15 cellular contexts compared by ENCODE assay signal in genomic region chr7:50733552-50733951, GRCh38. TPM values are rescaled to one million over a fixed set of nuclear protein-coding genes. Genes with fewer than 3 reads are reported as not detected.
A peak's percentile ranks its signal among the peaks of the same experiment; 100 is the strongest.
DNase-seq lines count a peak whose midpoint lies in the region; ATAC-seq, FAIRE-seq and TF ChIP-seq lines count a peak whose summit lies in the region.
"Had no signal": no experiment of that assay in that cellular context is flagged by ENCODE, and none has a peak within 500 bp of the region (broad histone marks: within the 10 kb centered on the region; RNA-seq: fewer than 3 reads in every experiment).

No MANE protein-coding gene starts in this region.

- peaks cover 14% of the 10 kb centered on the region for H3K4me1 Mint-ChIP-seq in activated naive CD4-positive, alpha-beta T cell treated with anti-CD3 and anti-CD28 coated beads, Interleukin-2, amount 10 ng/mL, durations not matched to agents 7 days and 5 days

- peak; percentile 16 to 56 (median 28) for ATAC-seq in right lobe of liver
- no peak for ATAC-seq in HG03442 (IDR thresholded peaks at IDR 0.05; ENCODE audit: unreplicated experiment)
- ATAC-seq: activated T-cell treated with anti-CD3 and anti-CD28 coated beads, Interleukin-2, amount 50 U/mL, for 4 hours had no signal

- peaks cover 4% of the 10 kb centered on the region for H3K27me3 Mint-ChIP-seq in activated naive CD4-positive, alpha-beta T cell treated with anti-CD3 and anti-CD28 coated beads, Interleukin-2, amount 10 ng/mL, durations not matched to agents 7 days and 5 days

- TF ChIP-seq POLR2A in right lobe of liver (IDR thresholded peaks at IDR 0.05), result no peak

- intact Hi-C loops in right lobe of liver (cut with DNase I) (no loop called here), dorsolateral prefrontal cortex (cut with DNase I) (no loop called here)

- CTCF ChIA-PET in activated naive CD4-positive, alpha-beta T cell treated with anti-CD3 and anti-CD28 coated beads, Interleukin-2, amount 10 ng/mL, durations not matched to agents 7 days and 5 days (lab: Charles Lee), result no interaction called here

- H3K36me3 Mint-ChIP-seq in activated naive CD4-positive, alpha-beta T cell treated with anti-CD3 and anti-CD28 coated beads, Interleukin-2, amount 10 ng/mL, durations not matched to agents 7 days and 5 days, result no peaks in the 10 kb centered on the region

- peaks cover 0 to 43% (median 16%) of the 10 kb centered on the region in 4 donors for H3K4me1 ChIP-seq in right lobe of liver

- no peak for TF ChIP-seq CTCF in bronchial epithelial cell (IDR thresholded peaks at IDR 0.05; ENCODE audit: insufficient read depth, low read length, severe bottlenecking)
- no peak for TF ChIP-seq CTCF in right lobe of liver (IDR thresholded peaks at IDR 0.05)
- no peak for TF ChIP-seq CTCF in dorsolateral prefrontal cortex (IDR thresholded peaks at IDR 0.05 in 54 of 56, conservative IDR thresholded peaks at IDR 0.05 in 2 of 56; ENCODE audit: low read depth in 1 of 56, partially characterized antibody in 56 of 56)

- no peaks in the 10 kb centered on the region for H3K9me3 ChIP-seq in right lobe of liver

- H3K27ac ChIP-seq in right lobe of liver (no peak overlapping the region), dorsolateral prefrontal cortex (no peak overlapping the region)
- H3K27ac ChIP-seq: 22Rv1, neural progenitor cell had no signal

- no peak overlapping the region for H3K27ac Mint-ChIP-seq in activated naive CD4-positive, alpha-beta T cell treated with anti-CD3 and anti-CD28 coated beads, Interleukin-2, amount 10 ng/mL, durations not matched to agents 7 days and 5 days
- H3K27ac Mint-ChIP-seq: neural progenitor cell had no signal

- no peaks in the 10 kb centered on the region for H3K27me3 ChIP-seq in bronchial epithelial cell (ENCODE audit: control insufficient read depth, insufficient read depth, low read length)
- H3K27me3 ChIP-seq in right lobe of liver, result no peaks in the 10 kb centered on the region
- H3K27me3 ChIP-seq in dorsolateral prefrontal cortex, result no peaks in the 10 kb centered on the region
- H3K27me3 ChIP-seq: neural progenitor cell had no signal

- FAIRE-seq in bronchial epithelial cell (lab: Jason Lieb, UNC), result no peak

- no peak overlapping the region for H3K4me3 ChIP-seq in bronchial epithelial cell (ENCODE audit: low read depth, low read length)
- no peak overlapping the region for H3K4me3 ChIP-seq in right lobe of liver
- H3K4me3 ChIP-seq in dorsolateral prefrontal cortex, result no peak overlapping the region
- H3K4me3 ChIP-seq: neural progenitor cell had no signal

- WGBS in right lobe of liver (ENCODE audit: insufficient coverage, low coverage, low lambda C conversion rate, missing lambda C conversion rate), result 72% methylated on average over 5 of the region's 5 CpGs

- DNase-seq in SIG-M5 treated with dmso at 0.1 percent for 504 hours (lab: John Stamatoyannopoulos, UW; ENCODE audit: unreplicated experiment), result peak; percentile 69
- DNase-seq in SIG-M5 (lab: John Stamatoyannopoulos, UW), result no peak
- DNase-seq in bronchial epithelial cell (ENCODE audit: low read depth), result peak; percentile 98
- no peak for DNase-seq in right lobe of liver
- DNase-seq in activated naive CD4-positive, alpha-beta T cell treated with anti-CD3 and anti-CD28 coated beads, Interleukin-2, amount 10 ng/mL, durations not matched to agents 7 days and 5 days, result no peak
- DNase-seq in dorsolateral prefrontal cortex, result no peak
- DNase-seq in activated CD4-positive, CD25-positive, alpha-beta regulatory T cell (lab: John Stamatoyannopoulos, UW), result no peak
- DNase-seq: activated CD4-positive, CD25-positive, alpha-beta regulatory T cell treated with anti-CD3 and anti-CD28 coated beads, Interleukin-2, amount 50 U/mL, for 72 hours; activated T-cell treated with anti-CD3 and anti-CD28 coated beads, Interleukin-2, amount 50 U/mL, for 4 hours; amniotic stem cell; effector CD4-positive, alpha-beta T cell; NCI-H1092 had no signal

- H3K9me3 Mint-ChIP-seq in activated naive CD4-positive, alpha-beta T cell treated with anti-CD3 and anti-CD28 coated beads, Interleukin-2, amount 10 ng/mL, durations not matched to agents 7 days and 5 days, result peaks cover 3% of the 10 kb centered on the region
- H3K9me3 Mint-ChIP-seq: activated T-cell treated with anti-CD3 and anti-CD28 coated beads, Interleukin-2, amount 50 U/mL, for 4 hours had no signal

- H3K36me3 ChIP-seq in bronchial epithelial cell (ENCODE audit: control insufficient read depth, insufficient read depth, low read length) (peaks cover 5% of the 10 kb centered on the region), right lobe of liver (no peaks in the 10 kb centered on the region)
- H3K36me3 ChIP-seq: neural progenitor cell had no signal

- H3K4me3 Mint-ChIP-seq in activated naive CD4-positive, alpha-beta T cell treated with anti-CD3 and anti-CD28 coated beads, Interleukin-2, amount 10 ng/mL, durations not matched to agents 7 days and 5 days, result no peak overlapping the region
- H3K4me3 Mint-ChIP-seq: activated T-cell treated with anti-CD3 and anti-CD28 coated beads, Interleukin-2, amount 50 U/mL, for 4 hours; neural progenitor cell had no signal

RNA-seq across cellular contexts. Expression of gene GRB10, which starts 49.1 kb away (rescaled TPM):
- total RNA-seq in bronchial epithelial cell (65.9 and 67.7 TPM in 2 replicates), right lobe of liver (10 to 100 TPM; 24.9 to 55.5 (median 40.0) TPM), dorsolateral prefrontal cortex (100 to 1,000 TPM in 97 of 120 experiments, 10 to 100 TPM in 23; 74.7 to 208 (median 113) TPM)

Comparison
In these comparisons a context has a peak if more than half of its experiments do, and no peak if none do; other contexts are left out.
1. DNase-seq: peak in SIG-M5 treated with dmso at 0.1 percent for 504 hours (single experiment) and bronchial epithelial cell (single experiment); none in SIG-M5 (single experiment), right lobe of liver (0 of 3), activated naive CD4-positive, alpha-beta T cell treated with anti-CD3 and anti-CD28 coated beads, Interleukin-2, amount 10 ng/mL, durations not matched to agents 7 days and 5 days (single experiment), dorsolateral prefrontal cortex (0 of 10) and activated CD4-positive, CD25-positive, alpha-beta regulatory T cell (0 of 4).